Comparison of ENCODE assay signal across 10 cellular contexts in genomic region chr17:77254961-77255741, GRCh38.
DNase-seq lines count a peak whose midpoint lies in the region; ATAC-seq, FAIRE-seq and TF ChIP-seq lines count a peak whose summit lies in the region.
"Had no signal": no experiment of that assay in that cellular context is flagged by ENCODE, and none has a peak within 500 bp of the region (broad histone marks: within the 10 kb centered on the region; RNA-seq: fewer than 3 reads in every experiment).

No MANE protein-coding gene starts in this region.

- peak overlapping the region; percentile 99 for H3K27ac ChIP-seq in RWPE2 (ENCODE audit: poor library complexity, severe bottlenecking)
- peak overlapping the region; percentile 7 to 34 (median 18) for H3K27ac ChIP-seq in sigmoid colon

- peaks cover 29% of the 10 kb centered on the region for H3K4me1 ChIP-seq in RWPE2 (ENCODE audit: insufficient read depth, poor library complexity, severe bottlenecking)
- peaks cover 0 to 8% (median 4%) of the 10 kb centered on the region in 4 donors for H3K4me1 ChIP-seq in sigmoid colon

- intact Hi-C loops in sigmoid colon (cut with DNase I) = no loop called here

- TF ChIP-seq POLR2A in sigmoid colon (IDR thresholded peaks at IDR 0.05) = no peak
- TF ChIP-seq POLR2A in GM12891 (IDR thresholded peaks at IDR 0.05; ENCODE audit: low read depth, low read length) = no peak

- TF ChIP-seq EP300 in sigmoid colon (IDR thresholded peaks at IDR 0.05) = no peak

- DNase-seq in H4 (ENCODE audit: low spot score) = peak; percentile 97
- DNase-seq in RWPE2 (ENCODE audit: low spot score) = peak; percentile 98
- peak; percentile 83 for DNase-seq in fibroblast of pulmonary artery (ENCODE audit: low read depth)
- DNase-seq in sigmoid colon = no peak
- no peak for DNase-seq in central memory CD4-positive, alpha-beta T cell
- no peak for DNase-seq in GM12891 (ENCODE audit: insufficient read length, low spot score)
- DNase-seq in activated effector memory CD4-positive, alpha-beta T cell treated with anti-CD3 and anti-CD28 coated beads, Interleukin-2, amount 50 U/mL, for 16 hours = no peak
- DNase-seq in SHP77 treated with DMSO at 0.1 percent for 48 hours (lab: John Stamatoyannopoulos, UW) = no peak
- DNase-seq: activated naive CD8-positive, alpha-beta T cell treated with anti-CD3 and anti-CD28 coated beads for 36 hours; NCI-H2107 had no signal

- 61 to 68% methylated on average over 24 of the region's 24 CpGs for WGBS in sigmoid colon, 2 donors

- H3K27me3 ChIP-seq in RWPE2 (ENCODE audit: insufficient read depth, poor library complexity, severe bottlenecking) (no peaks in the 10 kb centered on the region), sigmoid colon (no peaks in the 10 kb centered on the region)

- H3K9me3 ChIP-seq in RWPE2 (ENCODE audit: severe bottlenecking) (no peaks in the 10 kb centered on the region), sigmoid colon (no peaks in the 10 kb centered on the region)

- FAIRE-seq in GM12891 (lab: Jason Lieb, UNC) = no peak

- peak; percentile 82 for ATAC-seq in RWPE2 (ENCODE audit: low read depth)

- peak; percentile 19 for TF ChIP-seq CTCF in RWPE2 (IDR thresholded peaks at IDR 0.05; ENCODE audit: poor library complexity, severe bottlenecking)
- no peak for TF ChIP-seq CTCF in fibroblast of pulmonary artery (IDR thresholded peaks at IDR 0.05; ENCODE audit: low read length, missing control alignments)
- TF ChIP-seq CTCF in sigmoid colon (IDR thresholded peaks at IDR 0.05) = no peak

- H3K4me3 ChIP-seq in RWPE2 (ENCODE audit: severe bottlenecking) = no peak overlapping the region
- H3K4me3 ChIP-seq in fibroblast of pulmonary artery (replicated peaks; ENCODE audit: low read depth, low read length) = no peak overlapping the region
- no peak overlapping the region for H3K4me3 ChIP-seq in sigmoid colon

- H3K36me3 ChIP-seq in RWPE2 (ENCODE audit: low read depth) = no peaks in the 10 kb centered on the region
- no peaks in the 10 kb centered on the region for H3K36me3 ChIP-seq in sigmoid colon

TF ChIP-seq in GM12891, 5 proteins besides CTCF, POLR2A, EP300 and RAD21:
- TF ChIP-seq TAF1 (IDR thresholded peaks at IDR 0.05; ENCODE audit: low read depth, low read length) (no peak), POLR2AphosphoS5 (IDR thresholded peaks at IDR 0.05; ENCODE audit: low read depth, low read length) (no peak), POU2F2 (IDR thresholded peaks at IDR 0.05; ENCODE audit: low read depth, low read length) (no peak), PAX5 (IDR thresholded peaks at IDR 0.05; ENCODE audit: insufficient read depth, low read length, severe bottlenecking) (no peak), SPI1 (IDR thresholded peaks at IDR 0.05; ENCODE audit: low read depth, low read length) (no peak)
TF ChIP-seq in GM12891: peak in this region for 0.

Comparison
In these comparisons a context has a peak if more than half of its experiments do, and no peak if none do; other contexts are left out.
1. DNase-seq: peak in H4 (single experiment), RWPE2 (single experiment) and fibroblast of pulmonary artery (single experiment); none in sigmoid colon (single experiment), central memory CD4-positive, alpha-beta T cell (single experiment), GM12891 (single experiment), activated effector memory CD4-positive, alpha-beta T cell treated with anti-CD3 and anti-CD28 coated beads, Interleukin-2, amount 50 U/mL, for 16 hours (single experiment) and SHP77 treated with DMSO at 0.1 percent for 48 hours (single experiment).